ENCODE assay signal across 1 cellular context in genomic region chr2:1700427-1700826, GRCh38. TPM values are rescaled to one million over a fixed set of nuclear protein-coding genes. Genes with fewer than 3 reads are reported as not detected.
"Had no signal": no experiment of that assay in that cellular context is flagged by ENCODE, and none has a peak within 500 bp of the region (broad histone marks: within the 10 kb centered on the region; RNA-seq: fewer than 3 reads in every experiment).

No MANE protein-coding gene starts in this region.

RNA-seq across cellular contexts. Expression of gene PXDN, which starts 43.9 kb away (rescaled TPM):
- total RNA-seq: HepG2 had no signal
- polyA plus RNA-seq: HepG2 had no signal
